8 cellular contexts compared by ENCODE assay signal in the genomic region with DNA sequence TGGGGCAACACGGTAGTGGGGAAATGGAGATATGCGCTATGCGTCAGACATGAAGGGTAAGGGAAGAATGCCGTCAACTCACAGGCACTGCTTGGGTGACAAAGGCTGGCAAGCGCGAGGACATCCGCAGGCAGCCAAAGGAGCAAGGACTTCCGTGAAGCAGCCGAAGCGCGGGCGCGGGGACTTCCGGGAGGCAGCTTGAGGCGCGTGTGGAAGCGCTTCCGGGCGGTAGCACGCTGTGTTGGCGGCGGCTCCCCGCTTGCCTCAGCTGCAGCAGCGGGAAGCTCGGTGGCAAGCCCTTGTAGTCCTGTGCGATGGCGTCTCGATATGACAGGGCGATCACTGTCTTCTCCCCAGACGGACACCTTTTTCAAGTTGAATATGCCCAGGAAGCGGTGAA. TPM values are rescaled to one million over a fixed set of nuclear protein-coding genes. Genes with fewer than 3 reads are reported as not detected.
DNase-seq lines count a peak whose midpoint lies in the region; ATAC-seq and TF ChIP-seq lines count a peak whose summit lies in the region.

A gene (plus strand): TSS at position 218 of the 400 bp plus-strand sequence. CDS start 97 bp downstream, at position 315.

- intact Hi-C loops in Calu3 (cut with micrococcal nuclease; ENCODE audit: unreplicated experiment): no loop called here

- H3K4me3 ChIP-seq in effector memory CD4-positive, alpha-beta T cell (ENCODE audit: insufficient read depth, low read depth, low read length, poor library complexity, severe bottlenecking): peak within 1 kb of the TSS; percentile 25

- no peaks in the 10 kb centered on the region for H3K27me3 Mint-ChIP-seq in Calu3 (ENCODE audit: unreplicated experiment)

- no peaks in the 10 kb centered on the region for H3K4me1 ChIP-seq in effector memory CD4-positive, alpha-beta T cell (ENCODE audit: control insufficient read depth, insufficient read depth, low read length, poor library complexity, severe bottlenecking)

- H3K27ac Mint-ChIP-seq in Calu3 (ENCODE audit: unreplicated experiment): no peak within 1 kb of the TSS

- H3K4me3 Mint-ChIP-seq in Calu3 (ENCODE audit: low read depth, unreplicated experiment): no peak within 1 kb of the TSS

- H3K36me3 ChIP-seq in effector memory CD4-positive, alpha-beta T cell (ENCODE audit: control insufficient read depth, insufficient read depth, low read length): no peaks in the 10 kb centered on the region

- TF ChIP-seq CTCF in GM13976 (IDR thresholded peaks at IDR 0.05; ENCODE audit: borderline replicate concordance, control extremely low read depth, extremely low read depth, insufficient read depth, missing control alignments): no peak
- no peak for TF ChIP-seq CTCF in Calu3 (IDR thresholded peaks at IDR 0.05; ENCODE audit: unreplicated experiment)

- CTCF ChIA-PET in Calu3 (lab: Charles Lee): no interaction called here

- in situ Hi-C loops in GM13976 (cut with MboI; ENCODE audit: low sequenced_read_pairs, unreplicated experiment): no loop called here

- no peaks in the 10 kb centered on the region for H3K9me3 Mint-ChIP-seq in Calu3 (ENCODE audit: low read depth, unreplicated experiment)

- H3K36me3 Mint-ChIP-seq in Calu3 (ENCODE audit: insufficient read depth, unreplicated experiment): no peaks in the 10 kb centered on the region

- no peaks in the 10 kb centered on the region for H3K27me3 ChIP-seq in effector memory CD4-positive, alpha-beta T cell (replicated peaks; ENCODE audit: control insufficient read depth, insufficient read depth, low read length, poor library complexity, severe bottlenecking)

- H3K27ac ChIP-seq in effector memory CD4-positive, alpha-beta T cell (ENCODE audit: insufficient read depth, low read length, poor library complexity, severe bottlenecking): peak within 1 kb of the TSS; percentile 53

- no peaks in the 10 kb centered on the region for H3K9me3 ChIP-seq in effector memory CD4-positive, alpha-beta T cell (ENCODE audit: control insufficient read depth, low read length)

- no peak for ATAC-seq in GM18909 (IDR thresholded peaks at IDR 0.05; ENCODE audit: poor library complexity, unreplicated experiment)

- H3K4me1 Mint-ChIP-seq in Calu3 (ENCODE audit: low read depth, unreplicated experiment): no peaks in the 10 kb centered on the region

- peak; percentile 40 for DNase-seq in GM13976 (ENCODE audit: low spot score)
- DNase-seq in activated CD4-positive, alpha-beta T cell treated with anti-CD3 and anti-CD28 coated beads for 1 hour: peak; percentile 39
- peak; percentile 22 to 52 (median 31) for DNase-seq in effector memory CD4-positive, alpha-beta T cell
- peak; percentile 10 to 35 for DNase-seq in stimulated activated CD4-positive, alpha-beta T cell treated with anti-CD3 and anti-CD28 coated beads, Interleukin-2, amount 100 ng/mL, for 48 hours
- DNase-seq in GF-D8 (lab: John Stamatoyannopoulos, UW): no peak
- DNase-seq in SW 1271 (lab: John Stamatoyannopoulos, UW): no peak
- no peak for DNase-seq in Calu3

- no TSS peak for BruUV-seq in Calu3 (replicated peaks; lab: Mats Ljungman, UMichigan)

RNA-seq across cellular contexts. Expression of the gene that starts here (rescaled TPM):
- total RNA-seq in Calu3 (2022): not detected in 2 replicates

Comparison
In these comparisons a context has a peak if more than half of its experiments do, and no peak if none do; other contexts are left out.
1. DNase-seq: peak in GM13976 (single experiment), activated CD4-positive, alpha-beta T cell treated with anti-CD3 and anti-CD28 coated beads for 1 hour (single experiment), effector memory CD4-positive, alpha-beta T cell (3 of 3) and stimulated activated CD4-positive, alpha-beta T cell treated with anti-CD3 and anti-CD28 coated beads, Interleukin-2, amount 100 ng/mL, for 48 hours (2 of 2); none in GF-D8 (single experiment), SW 1271 (0 of 2) and Calu3 (single experiment).